Comparison of ENCODE assay signal across 8 cellular contexts in the genomic region with DNA sequence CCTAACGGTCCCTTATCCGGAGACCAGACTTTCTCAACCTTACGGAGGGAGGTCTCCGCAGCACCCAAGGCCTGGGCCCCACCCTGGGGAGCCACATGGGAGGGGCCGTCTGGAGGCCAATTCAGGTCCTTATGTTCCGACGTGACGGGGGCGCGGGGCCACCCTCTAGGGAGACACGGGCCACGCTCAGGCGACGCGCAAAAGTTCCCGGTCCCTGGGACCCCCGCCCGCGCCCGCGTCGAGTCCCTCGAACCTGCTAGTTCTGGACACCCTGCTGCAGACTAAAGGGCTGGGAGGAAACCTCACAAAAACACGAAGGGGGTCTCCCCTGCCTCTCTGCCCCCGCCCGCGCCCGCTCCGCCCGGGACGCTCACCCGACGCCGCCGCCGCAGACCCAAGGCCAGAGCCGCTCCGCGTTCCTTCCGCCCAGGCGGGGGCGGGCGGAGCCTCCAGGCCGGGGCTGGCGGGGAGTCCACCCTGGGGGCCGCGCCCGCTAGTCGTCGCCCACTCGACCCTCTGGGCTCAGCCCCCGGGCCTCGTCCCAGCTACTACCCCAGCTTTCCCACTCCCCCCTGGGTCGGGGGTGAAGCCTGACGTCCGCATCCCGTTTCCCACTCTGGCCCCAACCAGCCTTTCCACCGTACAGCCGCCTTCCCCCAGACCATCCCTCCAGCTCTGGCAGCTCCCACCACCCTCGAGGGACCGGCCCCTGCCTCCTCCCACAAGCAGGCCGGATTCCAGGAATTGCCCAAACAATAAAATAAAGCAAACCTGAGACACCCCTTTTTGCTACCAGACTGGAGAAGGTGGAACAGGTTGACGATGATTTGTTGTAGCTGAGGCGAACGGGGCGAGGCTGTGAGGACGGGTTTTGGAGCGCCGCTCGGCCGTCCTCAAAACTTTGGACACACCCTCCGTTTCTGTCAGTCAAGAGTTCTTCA. TPM values are rescaled to one million over a fixed set of nuclear protein-coding genes. Genes with fewer than 3 reads are reported as not detected.
DNase-seq lines count a peak whose midpoint lies in the region; ATAC-seq and TF ChIP-seq lines count a peak whose summit lies in the region.

No MANE protein-coding gene starts in this region.

- peaks cover 8% of the 10 kb centered on the region for H3K36me3 Mint-ChIP-seq in activated CD8-positive, alpha-beta memory T cell treated with anti-CD3 and anti-CD28 coated beads, Interleukin-2, amount 10 ng/mL, durations not matched to agents 7 days and 5 days
- peaks cover 19% of the 10 kb centered on the region for H3K36me3 Mint-ChIP-seq in activated T-helper 1 cell treated with anti-CD3 and anti-CD28 coated beads, Interleukin-12 subunit alpha, Interleukin-12 subunit beta, Interleukin-2, Interleukin-4 antibody, amounts not matched to agents 30 ng/mL and 10 ng/mL and 1 ng/mL, durations not matched to agents 14 hours and 24 hours and 36 hours (ENCODE audit: low read depth)

- peak overlapping the region; percentile 96 for H3K27ac Mint-ChIP-seq in activated CD8-positive, alpha-beta memory T cell treated with anti-CD3 and anti-CD28 coated beads, Interleukin-2, amount 10 ng/mL, durations not matched to agents 7 days and 5 days
- H3K27ac Mint-ChIP-seq in activated T-helper 1 cell treated with anti-CD3 and anti-CD28 coated beads, Interleukin-12 subunit alpha, Interleukin-12 subunit beta, Interleukin-2, Interleukin-4 antibody, amounts not matched to agents 30 ng/mL and 10 ng/mL and 1 ng/mL, durations not matched to agents 14 hours and 24 hours and 36 hours, result peak overlapping the region; percentile 61

- no peak for TF ChIP-seq CTCF in GM10266 (IDR thresholded peaks at IDR 0.05; ENCODE audit: control insufficient read depth, insufficient read depth, low read depth, missing control alignments)

- H3K4me2 ChIP-seq in skeletal muscle satellite cell (ENCODE audit: low read length), result peak overlapping the region; percentile 96

- H3K4me3 Mint-ChIP-seq in activated CD8-positive, alpha-beta memory T cell treated with anti-CD3 and anti-CD28 coated beads, Interleukin-2, amount 10 ng/mL, durations not matched to agents 7 days and 5 days, result peak overlapping the region; percentile 88
- H3K4me3 Mint-ChIP-seq in activated T-helper 1 cell treated with anti-CD3 and anti-CD28 coated beads, Interleukin-12 subunit alpha, Interleukin-12 subunit beta, Interleukin-2, Interleukin-4 antibody, amounts not matched to agents 30 ng/mL and 10 ng/mL and 1 ng/mL, durations not matched to agents 14 hours and 24 hours and 36 hours, result peak overlapping the region; percentile 92

- peaks cover 35% of the 10 kb centered on the region for H3K4me1 Mint-ChIP-seq in activated CD8-positive, alpha-beta memory T cell treated with anti-CD3 and anti-CD28 coated beads, Interleukin-2, amount 10 ng/mL, durations not matched to agents 7 days and 5 days
- peaks cover 15% of the 10 kb centered on the region for H3K4me1 Mint-ChIP-seq in activated T-helper 1 cell treated with anti-CD3 and anti-CD28 coated beads, Interleukin-12 subunit alpha, Interleukin-12 subunit beta, Interleukin-2, Interleukin-4 antibody, amounts not matched to agents 30 ng/mL and 10 ng/mL and 1 ng/mL, durations not matched to agents 14 hours and 24 hours and 36 hours (ENCODE audit: low read depth)

- intact Hi-C loops in activated T-helper 1 cell treated with anti-CD3 and anti-CD28 coated beads, Interleukin-12 subunit alpha, Interleukin-12 subunit beta, Interleukin-2, Interleukin-4 antibody, amounts not matched to agents 30 ng/mL and 10 ng/mL and 1 ng/mL, durations not matched to agents 14 hours and 24 hours and 36 hours (cut with micrococcal nuclease), result no loop called here
- intact Hi-C loops in left ventricle myocardium superior (cut with micrococcal nuclease), result no loop called here

- no peak for ATAC-seq in activated CD8-positive, alpha-beta memory T cell treated with anti-CD3 and anti-CD28 coated beads, Interleukin-2, amount 10 ng/mL, durations not matched to agents 7 days and 5 days
- peak; percentile 5 for ATAC-seq in left ventricle myocardium superior

- H3K4me3 ChIP-seq in skeletal muscle satellite cell (ENCODE audit: low read length), result peak overlapping the region; percentile 88

- peaks cover 34% of the 10 kb centered on the region for H3K36me3 ChIP-seq in skeletal muscle satellite cell (ENCODE audit: insufficient read depth, low read length)

- peaks cover 39% of the 10 kb centered on the region for H3K4me1 ChIP-seq in skeletal muscle satellite cell (ENCODE audit: control insufficient read depth, insufficient read depth, low read length)

- H3K9me3 Mint-ChIP-seq in activated CD8-positive, alpha-beta memory T cell treated with anti-CD3 and anti-CD28 coated beads, Interleukin-2, amount 10 ng/mL, durations not matched to agents 7 days and 5 days (ENCODE audit: low read depth), result no peaks in the 10 kb centered on the region
- H3K9me3 Mint-ChIP-seq in activated T-helper 1 cell treated with anti-CD3 and anti-CD28 coated beads, Interleukin-12 subunit alpha, Interleukin-12 subunit beta, Interleukin-2, Interleukin-4 antibody, amounts not matched to agents 30 ng/mL and 10 ng/mL and 1 ng/mL, durations not matched to agents 14 hours and 24 hours and 36 hours, result no peaks in the 10 kb centered on the region

- no peaks in the 10 kb centered on the region for H3K9me3 ChIP-seq in skeletal muscle satellite cell (replicated peaks; ENCODE audit: low read length)

- no peak for DNase-seq in activated CD8-positive, alpha-beta memory T cell treated with anti-CD3 and anti-CD28 coated beads, Interleukin-2, amount 10 ng/mL, durations not matched to agents 7 days and 5 days
- no peak for DNase-seq in activated CD8-positive, alpha-beta memory T cell treated with anti-CD3 and anti-CD28 coated beads, Interleukin-2, amount 50 U/mL, for 4 hours
- no peak for DNase-seq in activated T-helper 1 cell treated with anti-CD3 and anti-CD28 coated beads, Interleukin-12 subunit alpha, Interleukin-12 subunit beta, Interleukin-2, Interleukin-4 antibody, amounts not matched to agents 30 ng/mL and 10 ng/mL and 1 ng/mL, durations not matched to agents 14 hours and 24 hours and 36 hours (ENCODE audit: low spot score)
- peak; percentile 71 for DNase-seq in left ventricle myocardium superior
- no peak for DNase-seq in RKO (ENCODE audit: low spot score)
- no peak for DNase-seq in midbrain (lab: John Stamatoyannopoulos, UW)
- no peak for DNase-seq in GM10266 (ENCODE audit: extremely low spot score)

- H3K27me3 Mint-ChIP-seq in activated CD8-positive, alpha-beta memory T cell treated with anti-CD3 and anti-CD28 coated beads, Interleukin-2, amount 10 ng/mL, durations not matched to agents 7 days and 5 days, result no peaks in the 10 kb centered on the region
- no peaks in the 10 kb centered on the region for H3K27me3 Mint-ChIP-seq in activated T-helper 1 cell treated with anti-CD3 and anti-CD28 coated beads, Interleukin-12 subunit alpha, Interleukin-12 subunit beta, Interleukin-2, Interleukin-4 antibody, amounts not matched to agents 30 ng/mL and 10 ng/mL and 1 ng/mL, durations not matched to agents 14 hours and 24 hours and 36 hours (ENCODE audit: insufficient read depth)

- CTCF ChIA-PET in activated CD8-positive, alpha-beta memory T cell treated with anti-CD3 and anti-CD28 coated beads, Interleukin-2, amount 10 ng/mL, durations not matched to agents 7 days and 5 days (lab: Charles Lee), result interaction anchor here (0.7 to 4.1 kb wide), 4 partner anchors 11 to 54 kb away, joined by 3 to 33 read pairs (median 16); partner anchors contain the start of gene PTDSS2

- peak overlapping the region; percentile 99 for H3K9ac ChIP-seq in skeletal muscle satellite cell (ENCODE audit: low read depth, low read length)

- no peaks in the 10 kb centered on the region for H3K27me3 ChIP-seq in skeletal muscle satellite cell (ENCODE audit: control insufficient read depth, insufficient read depth, low read length)

RNA-seq across cellular contexts. Expression of gene RNH1, which starts 2.7 kb away (rescaled TPM):
- 100 to 1,000 TPM in 1 of 2 experiments, 10 to 100 TPM in 1; 98.4 to 113 TPM for total RNA-seq in activated CD8-positive, alpha-beta memory T cell treated with anti-CD3 and anti-CD28 coated beads, Interleukin-2, amount 10 ng/mL, durations not matched to agents 7 days and 5 days
- 123 and 126 TPM in 2 replicates for total RNA-seq in activated T-helper 1 cell treated with anti-CD3 and anti-CD28 coated beads, Interleukin-12 subunit alpha, Interleukin-12 subunit beta, Interleukin-2, Interleukin-4 antibody, amounts not matched to agents 30 ng/mL and 10 ng/mL and 1 ng/mL, durations not matched to agents 14 hours and 24 hours and 36 hours
- 171 TPM for total RNA-seq in left ventricle myocardium superior
- total RNA-seq in skeletal muscle satellite cell (2012; rRNA removed), result 386 and 479 TPM in 2 replicates

RNA-seq across cellular contexts. Expression of gene HRAS, which starts 31.1 kb away (rescaled TPM):
- 10 to 100 TPM; 50.7 to 53.8 TPM for total RNA-seq in activated CD8-positive, alpha-beta memory T cell treated with anti-CD3 and anti-CD28 coated beads, Interleukin-2, amount 10 ng/mL, durations not matched to agents 7 days and 5 days
- 76.6 and 88.7 TPM in 2 replicates for total RNA-seq in activated T-helper 1 cell treated with anti-CD3 and anti-CD28 coated beads, Interleukin-12 subunit alpha, Interleukin-12 subunit beta, Interleukin-2, Interleukin-4 antibody, amounts not matched to agents 30 ng/mL and 10 ng/mL and 1 ng/mL, durations not matched to agents 14 hours and 24 hours and 36 hours
- 67.1 TPM for total RNA-seq in left ventricle myocardium superior
- 44.9 and 70.6 TPM in 2 replicates for total RNA-seq in skeletal muscle satellite cell (2012; rRNA removed)

RNA-seq across cellular contexts. Expression of gene LRRC56, which starts 33.0 kb away (rescaled TPM):
- 1 to 10 TPM; 1.7 to 2.1 TPM for total RNA-seq in activated CD8-positive, alpha-beta memory T cell treated with anti-CD3 and anti-CD28 coated beads, Interleukin-2, amount 10 ng/mL, durations not matched to agents 7 days and 5 days
- 1.8 and 2.2 TPM in 2 replicates for total RNA-seq in activated T-helper 1 cell treated with anti-CD3 and anti-CD28 coated beads, Interleukin-12 subunit alpha, Interleukin-12 subunit beta, Interleukin-2, Interleukin-4 antibody, amounts not matched to agents 30 ng/mL and 10 ng/mL and 1 ng/mL, durations not matched to agents 14 hours and 24 hours and 36 hours
- total RNA-seq in left ventricle myocardium superior, result 0.22 TPM
- total RNA-seq in skeletal muscle satellite cell (2012; rRNA removed), result under 0.01 TPM in 2 replicates

RNA-seq across cellular contexts. Expression of gene PTDSS2, which starts 54.2 kb away (rescaled TPM):
- total RNA-seq in activated CD8-positive, alpha-beta memory T cell treated with anti-CD3 and anti-CD28 coated beads, Interleukin-2, amount 10 ng/mL, durations not matched to agents 7 days and 5 days, result 10 to 100 TPM; 26.6 to 31.2 TPM
- 31.0 and 33.9 TPM in 2 replicates for total RNA-seq in activated T-helper 1 cell treated with anti-CD3 and anti-CD28 coated beads, Interleukin-12 subunit alpha, Interleukin-12 subunit beta, Interleukin-2, Interleukin-4 antibody, amounts not matched to agents 30 ng/mL and 10 ng/mL and 1 ng/mL, durations not matched to agents 14 hours and 24 hours and 36 hours
- 31.8 TPM for total RNA-seq in left ventricle myocardium superior
- total RNA-seq in skeletal muscle satellite cell (2012; rRNA removed), result 24.8 and 37.8 TPM in 2 replicates

RNA-seq across cellular contexts. Expression of gene LMNTD2, which starts 56.2 kb away (rescaled TPM):
- 1 to 10 TPM in 1 of 2 experiments, under 1 TPM in 1; 0.23 to 1.3 TPM for total RNA-seq in activated CD8-positive, alpha-beta memory T cell treated with anti-CD3 and anti-CD28 coated beads, Interleukin-2, amount 10 ng/mL, durations not matched to agents 7 days and 5 days
- 0.47 and 0.64 TPM in 2 replicates for total RNA-seq in activated T-helper 1 cell treated with anti-CD3 and anti-CD28 coated beads, Interleukin-12 subunit alpha, Interleukin-12 subunit beta, Interleukin-2, Interleukin-4 antibody, amounts not matched to agents 30 ng/mL and 10 ng/mL and 1 ng/mL, durations not matched to agents 14 hours and 24 hours and 36 hours
- 0.20 TPM for total RNA-seq in left ventricle myocardium superior
- total RNA-seq in skeletal muscle satellite cell (2012; rRNA removed), result under 0.01 TPM in 1 of 2 replicates, not detected in the other
